Comparison of ENCODE assay signal across 26 cellular contexts in genomic region chr5:139964266-139964993, GRCh38.
"Had no signal": no experiment of that assay in that cellular context is flagged by ENCODE, and none has a peak within 500 bp of the region (broad histone marks: within the 10 kb centered on the region; RNA-seq: fewer than 3 reads in every experiment).

No MANE protein-coding gene starts in this region.

- H3K4me1 Mint-ChIP-seq: nephron; stimulated activated naive CD8-positive, alpha-beta T cell treated with anti-CD3 and anti-CD28 coated beads, Interleukin-15, amount 100 ng/mL, for 72 hours had no signal

- H3K27ac ChIP-seq: foreskin keratinocyte, lower lobe of right lung, neutrophil, parathyroid adenoma, right lobe of liver, skin epidermis, tibial nerve, WERI-Rb-1 had no signal

- ATAC-seq: activated CD8-positive, alpha-beta T cell treated with anti-CD3 and anti-CD28 coated beads for 36 hours; activated T-cell treated with anti-CD3 and anti-CD28 coated beads, Interleukin-2, amount 50 U/mL, for 4 hours; foreskin keratinocyte; lower lobe of right lung; right lobe of liver; stimulated activated effector memory CD8-positive, alpha-beta T cell treated with anti-CD3 and anti-CD28 coated beads, Interleukin-12 subunit alpha, Interleukin-12 subunit beta, amount 100 ng/mL, for 72 hours; stimulated activated naive CD8-positive, alpha-beta T cell treated with anti-CD3 and anti-CD28 coated beads, Interleukin-15, amount 100 ng/mL, for 72 hours; T-cell had no signal

- H3K27me3 ChIP-seq: right lobe of liver, tibial nerve had no signal

- DNase-seq: activated CD4-positive, alpha-beta T cell treated with anti-CD3 and anti-CD28 coated beads, Interleukin-2, amount 10 ng/mL, durations not matched to agents 7 days and 5 days; activated CD4-positive, CD25-positive, alpha-beta regulatory T cell treated with anti-CD3 and anti-CD28 coated beads, Interleukin-2, amount 50 U/mL, for 72 hours; activated CD8-positive, alpha-beta T cell treated with anti-CD3 and anti-CD28 coated beads for 36 hours; activated naive CD4-positive, alpha-beta T cell treated with Interleukin-2 at 50 U/mL for 16 hours; activated naive CD8-positive, alpha-beta T cell treated with anti-CD3 and anti-CD28 coated beads for 36 hours; activated T-cell treated with anti-CD3 and anti-CD28 coated beads, Interleukin-2, amount 50 U/mL, for 4 hours; cerebellar nuclear complex; cortex of kidney; effector CD4-positive, alpha-beta T cell; erythroblast; foreskin keratinocyte; kidney; lower lobe of right lung; midbrain; right lobe of liver; stimulated activated CD4-positive, alpha-beta T cell treated with anti-CD3 and anti-CD28 coated beads, Interleukin-2, amount 100 ng/mL, for 24 hours; T-cell; WERI-Rb-1 had no signal

- H3K9me3 ChIP-seq: lower lobe of right lung, neutrophil, right lobe of liver, tibial nerve had no signal

- H3K9ac ChIP-seq: parathyroid adenoma had no signal

- H3K4me3 Mint-ChIP-seq: activated CD4-positive, alpha-beta T cell treated with anti-CD3 and anti-CD28 coated beads, Interleukin-2, amount 10 ng/mL, durations not matched to agents 7 days and 5 days; activated CD8-positive, alpha-beta T cell treated with anti-CD3 and anti-CD28 coated beads for 36 hours; activated naive CD8-positive, alpha-beta T cell treated with anti-CD3 and anti-CD28 coated beads for 36 hours; activated T-cell treated with anti-CD3 and anti-CD28 coated beads, Interleukin-2, amount 50 U/mL, for 4 hours; nephron; stimulated activated effector memory CD8-positive, alpha-beta T cell treated with anti-CD3 and anti-CD28 coated beads, Interleukin-12 subunit alpha, Interleukin-12 subunit beta, amount 100 ng/mL, for 72 hours; stimulated activated naive CD8-positive, alpha-beta T cell treated with anti-CD3 and anti-CD28 coated beads, Interleukin-15, amount 100 ng/mL, for 72 hours; T-cell had no signal

- H3K9me3 Mint-ChIP-seq: activated CD4-positive, alpha-beta T cell treated with anti-CD3 and anti-CD28 coated beads, Interleukin-2, amount 10 ng/mL, durations not matched to agents 7 days and 5 days; activated CD8-positive, alpha-beta T cell treated with anti-CD3 and anti-CD28 coated beads for 36 hours; activated naive CD8-positive, alpha-beta T cell treated with anti-CD3 and anti-CD28 coated beads for 36 hours; activated T-cell treated with anti-CD3 and anti-CD28 coated beads, Interleukin-2, amount 50 U/mL, for 4 hours; activated T-helper 2 cell treated with anti-CD3 and anti-CD28 coated beads, Interferon-gamma antibody, Interleukin-2, Interleukin-4, amounts not matched to agents 10 μg/mL and 5 μg/mL and 100 μg/mL, durations not matched to agents 14 hours and 24 hours and 36 hours; nephron; stimulated activated effector memory CD8-positive, alpha-beta T cell treated with anti-CD3 and anti-CD28 coated beads, Interleukin-12 subunit alpha, Interleukin-12 subunit beta, amount 100 ng/mL, for 72 hours; stimulated activated naive CD8-positive, alpha-beta T cell treated with anti-CD3 and anti-CD28 coated beads, Interleukin-15, amount 100 ng/mL, for 72 hours; T-cell had no signal

- H3K4me1 ChIP-seq: foreskin keratinocyte, right lobe of liver had no signal

- H3K4me3 ChIP-seq: lower lobe of right lung, right lobe of liver, skin epidermis, tibial nerve had no signal

- H3K36me3 ChIP-seq: lower lobe of right lung, neutrophil, right lobe of liver, tibial nerve, WERI-Rb-1 had no signal

- H3K27me3 Mint-ChIP-seq: stimulated activated naive CD8-positive, alpha-beta T cell treated with anti-CD3 and anti-CD28 coated beads, Interleukin-15, amount 100 ng/mL, for 72 hours had no signal

- H3K36me3 Mint-ChIP-seq: activated naive CD8-positive, alpha-beta T cell treated with anti-CD3 and anti-CD28 coated beads for 36 hours; stimulated activated effector memory CD8-positive, alpha-beta T cell treated with anti-CD3 and anti-CD28 coated beads, Interleukin-12 subunit alpha, Interleukin-12 subunit beta, amount 100 ng/mL, for 72 hours; T-cell had no signal

- H3K27ac Mint-ChIP-seq: activated CD4-positive, alpha-beta T cell treated with anti-CD3 and anti-CD28 coated beads, Interleukin-2, amount 10 ng/mL, durations not matched to agents 7 days and 5 days; activated CD8-positive, alpha-beta T cell treated with anti-CD3 and anti-CD28 coated beads for 36 hours; activated naive CD8-positive, alpha-beta T cell treated with anti-CD3 and anti-CD28 coated beads for 36 hours; activated T-helper 2 cell treated with anti-CD3 and anti-CD28 coated beads, Interferon-gamma antibody, Interleukin-2, Interleukin-4, amounts not matched to agents 10 μg/mL and 5 μg/mL and 100 μg/mL, durations not matched to agents 14 hours and 24 hours and 36 hours; nephron; stimulated activated effector memory CD8-positive, alpha-beta T cell treated with anti-CD3 and anti-CD28 coated beads, Interleukin-12 subunit alpha, Interleukin-12 subunit beta, amount 100 ng/mL, for 72 hours; T-cell had no signal
